Comparison of ENCODE assay signal across 1 cellular context in the genomic region with DNA sequence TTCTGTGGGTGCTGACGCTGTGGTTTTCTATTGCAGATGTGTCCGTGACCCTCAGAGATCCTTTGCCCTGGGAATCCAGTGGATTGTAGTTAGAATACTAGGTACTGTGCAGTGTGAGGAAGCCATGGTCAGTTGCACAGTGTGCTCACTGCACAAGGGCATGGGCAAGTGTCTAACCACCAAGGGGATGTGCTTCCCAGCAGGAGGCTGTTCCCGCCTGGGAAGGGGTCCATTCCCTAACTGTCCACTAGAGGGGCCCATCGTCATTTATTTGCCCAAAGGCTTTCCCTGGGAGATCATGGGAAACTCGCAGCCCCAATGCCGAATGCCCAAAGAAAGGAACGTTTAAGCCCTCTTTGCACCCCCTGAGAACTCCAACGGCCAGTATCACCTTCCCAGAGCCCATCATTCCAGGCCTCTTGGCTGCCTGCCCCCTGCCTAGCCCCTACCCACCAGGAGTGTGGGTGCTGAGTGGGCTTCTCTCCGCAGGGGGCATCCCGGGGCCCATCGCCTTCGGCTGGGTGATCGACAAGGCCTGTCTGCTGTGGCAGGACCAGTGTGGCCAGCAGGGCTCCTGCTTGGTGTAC.
TF ChIP-seq lines count a peak whose summit lies in the region.

No MANE protein-coding gene starts in this region.

TF ChIP-seq in endothelial cell of umbilical vein, 7 proteins besides CTCF, POLR2A, EP300 and RAD21:
- TF ChIP-seq JUN (IDR thresholded peaks at IDR 0.05; ENCODE audit: borderline replicate concordance, insufficient read depth, insufficient read length, low read depth) (no peak), FOS (IDR thresholded peaks at IDR 0.05; ENCODE audit: borderline replicate concordance, insufficient read depth, low read length) (no peak), EZH2 (IDR thresholded peaks at IDR 0.05; ENCODE audit: borderline replicate concordance, low read depth, low read length, severe bottlenecking) (no peak), MYC (IDR thresholded peaks at IDR 0.05; ENCODE audit: low read depth, low read length) (no peak), GATA2 (IDR thresholded peaks at IDR 0.05; ENCODE audit: insufficient read depth, insufficient read length, low read depth, low read length) (no peak), POLR2AphosphoS5 (IDR thresholded peaks at IDR 0.05; ENCODE audit: insufficient read depth, low read depth, low read length) (no peak)
- TF ChIP-seq, protein P1, sequence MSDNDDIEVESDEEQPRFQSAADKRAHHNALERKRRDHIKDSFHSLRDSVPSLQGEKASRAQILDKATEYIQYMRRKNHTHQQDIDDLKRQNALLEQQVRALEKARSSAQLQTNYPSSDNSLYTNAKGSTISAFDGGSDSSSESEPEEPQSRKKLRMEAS (IDR thresholded peaks at IDR 0.05; ENCODE audit: insufficient read depth, insufficient read length), result no peak
